1 cellular context compared by ENCODE assay signal in the genomic region with DNA sequence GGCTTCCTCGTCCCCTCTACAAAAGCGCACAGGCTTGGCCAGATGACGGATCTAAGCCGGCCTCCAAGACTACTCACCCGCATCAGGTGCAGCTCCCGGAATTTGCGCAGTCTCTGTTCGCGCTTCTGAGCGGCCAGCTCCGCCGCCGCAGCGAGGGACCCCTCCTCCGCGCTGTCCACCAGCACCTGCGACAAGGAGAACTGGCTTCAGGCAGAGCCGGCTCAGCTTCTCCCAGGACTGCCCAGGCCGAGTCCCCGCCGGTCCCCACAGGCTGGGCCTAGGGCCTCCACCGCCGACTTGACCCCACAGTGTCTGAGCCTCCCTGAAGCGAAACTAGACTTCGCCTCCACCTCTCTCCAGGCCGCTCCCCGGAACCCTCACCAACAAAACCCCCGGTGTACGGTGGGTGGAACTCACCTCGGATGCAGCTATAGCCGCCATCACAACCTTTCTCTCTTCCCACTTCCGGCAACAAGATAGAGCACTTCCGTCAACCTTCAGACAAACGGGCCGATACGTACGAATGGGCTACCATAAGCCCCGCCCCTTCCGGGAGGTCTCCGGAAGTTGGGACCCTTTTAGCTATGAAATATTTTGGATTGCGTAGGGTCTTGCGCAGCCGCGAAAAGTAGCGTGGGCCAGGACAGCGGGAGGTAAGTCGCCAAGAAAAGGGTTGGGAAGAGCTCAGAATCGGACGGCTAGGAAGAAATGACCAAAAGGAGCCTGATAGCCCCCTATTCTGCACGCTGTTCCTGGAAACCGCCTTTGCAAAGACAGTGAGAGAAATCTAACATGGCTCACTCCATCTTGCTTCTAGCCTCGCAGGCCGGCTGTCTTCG.
TF ChIP-seq lines count a peak whose summit lies in the region.

TSS of gene SYF2 (minus strand) at position 476 of the 839 bp plus-strand sequence. CDS start at position 441, 35 bp downstream.

TF ChIP-seq in K562, 482 proteins besides CTCF, POLR2A, EP300 and RAD21 (continued from another document and continues in another):
- TF ChIP-seq, protein P1, sequence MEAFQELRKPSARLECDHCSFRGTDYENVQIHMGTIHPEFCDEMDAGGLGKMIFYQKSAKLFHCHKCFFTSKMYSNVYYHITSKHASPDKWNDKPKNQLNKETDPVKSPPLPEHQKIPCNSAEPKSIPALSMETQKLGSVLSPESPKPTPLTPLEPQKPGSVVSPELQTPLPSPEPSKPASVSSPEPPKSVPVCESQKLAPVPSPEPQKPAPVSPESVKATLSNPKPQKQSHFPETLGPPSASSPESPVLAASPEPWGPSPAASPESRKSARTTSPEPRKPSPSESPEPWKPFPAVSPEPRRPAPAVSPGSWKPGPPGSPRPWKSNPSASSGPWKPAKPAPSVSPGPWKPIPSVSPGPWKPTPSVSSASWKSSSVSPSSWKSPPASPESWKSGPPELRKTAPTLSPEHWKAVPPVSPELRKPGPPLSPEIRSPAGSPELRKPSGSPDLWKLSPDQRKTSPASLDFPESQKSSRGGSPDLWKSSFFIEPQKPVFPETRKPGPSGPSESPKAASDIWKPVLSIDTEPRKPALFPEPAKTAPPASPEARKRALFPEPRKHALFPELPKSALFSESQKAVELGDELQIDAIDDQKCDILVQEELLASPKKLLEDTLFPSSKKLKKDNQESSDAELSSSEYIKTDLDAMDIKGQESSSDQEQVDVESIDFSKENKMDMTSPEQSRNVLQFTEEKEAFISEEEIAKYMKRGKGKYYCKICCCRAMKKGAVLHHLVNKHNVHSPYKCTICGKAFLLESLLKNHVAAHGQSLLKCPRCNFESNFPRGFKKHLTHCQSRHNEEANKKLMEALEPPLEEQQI (IDR thresholded peaks at IDR 0.05) = no peak
- TF ChIP-seq, protein P2, sequence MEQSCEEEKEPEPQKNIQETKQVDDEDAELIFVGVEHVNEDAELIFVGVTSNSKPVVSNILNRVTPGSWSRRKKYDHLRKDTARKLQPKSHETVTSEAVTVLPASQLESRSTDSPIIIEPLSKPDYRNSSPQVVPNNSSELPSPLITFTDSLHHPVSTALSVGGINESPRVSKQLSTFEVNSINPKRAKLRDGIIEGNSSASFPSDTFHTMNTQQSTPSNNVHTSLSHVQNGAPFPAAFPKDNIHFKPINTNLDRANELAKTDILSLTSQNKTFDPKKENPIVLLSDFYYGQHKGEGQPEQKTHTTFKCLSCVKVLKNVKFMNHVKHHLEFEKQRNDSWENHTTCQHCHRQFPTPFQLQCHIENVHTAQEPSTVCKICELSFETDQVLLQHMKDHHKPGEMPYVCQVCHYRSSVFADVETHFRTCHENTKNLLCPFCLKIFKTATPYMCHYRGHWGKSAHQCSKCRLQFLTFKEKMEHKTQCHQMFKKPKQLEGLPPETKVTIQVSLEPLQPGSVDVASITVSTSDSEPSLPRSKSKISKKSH (CRISPR knock-in tag; IDR thresholded peaks at IDR 0.05) = no peak
- TF ChIP-seq ASH1L (IDR thresholded peaks at IDR 0.05; ENCODE audit: borderline replicate concordance, low read depth, partially characterized antibody) (peak; percentile 83), TCF15 (CRISPR knock-in tag; IDR thresholded peaks at IDR 0.05) (peak; percentile 76; the same call in 1 of the 2 replicates), FOXA1 (IDR thresholded peaks at IDR 0.05; ENCODE audit: borderline replicate concordance) (no peak), ZC3H11A (IDR thresholded peaks at IDR 0.05; ENCODE audit: low read depth, low read length) (no peak), ZBTB11 (CRISPR knock-in tag; IDR thresholded peaks at IDR 0.05) (peak in 1 of 3 experiments; percentile 85; a peak in 2 of 6 replicates), TBL1XR1 (IDR thresholded peaks at IDR 0.05; ENCODE audit: low read length in 2 of 2) (0 out of 4 replicates have a peak, but pooled peaks of 1 of the 2 experiments have one; percentile 37), CREB1 (IDR thresholded peaks at IDR 0.05) (peak; percentile 71), CREB1 (CRISPR knock-in tag; IDR thresholded peaks at IDR 0.05) (peak; percentile 61; the same call in 1 of the 2 replicates), RAD51 (IDR thresholded peaks at IDR 0.05; ENCODE audit: borderline replicate concordance, low read depth) (no peak), MXD1 (CRISPR knock-in tag; IDR thresholded peaks at IDR 0.05; ENCODE audit: borderline replicate concordance, poor library complexity, severe bottlenecking) (no peak), ZNF511 (CRISPR knock-in tag; IDR thresholded peaks at IDR 0.05) (peak; percentile 90), TCF3 (CRISPR knock-in tag; IDR thresholded peaks at IDR 0.05) (no peak; the same call in 1 of the 2 replicates), ZNF175 (CRISPR knock-in tag; IDR thresholded peaks at IDR 0.05; ENCODE audit: low read depth) (peak; percentile 96; the same call in 1 of the 2 replicates), ETS1 (conservative IDR thresholded peaks at IDR 0.05; ENCODE audit: control insufficient read depth, low read depth, low read length) (peak; percentile 75), ZKSCAN1 (IDR thresholded peaks at IDR 0.05; ENCODE audit: low read depth, low read length) (0 out of 2 replicates have a peak, but pooled peaks have one; percentile 63), PBX2 (CRISPR knock-in tag; IDR thresholded peaks at IDR 0.05; ENCODE audit: low read depth) (no peak), PBX2 (tag; conservative IDR thresholded peaks at IDR 0.05; ENCODE audit: low read depth) (peak; percentile 76), CREM (IDR thresholded peaks at IDR 0.05; ENCODE audit: low read depth) (peak; percentile 77), JUND (IDR thresholded peaks at IDR 0.05; ENCODE audit: borderline replicate concordance, low read depth, low read length) (peak; percentile 48), JUND (tag; IDR thresholded peaks at IDR 0.05; ENCODE audit: borderline replicate concordance, low read depth, low read length) (no peak; the same call in 2 of the 3 replicates), NR2C1 (IDR thresholded peaks at IDR 0.05) (no peak; the same call in 1 of the 2 replicates), NR2C1 (tag; IDR thresholded peaks at IDR 0.05) (peak; percentile 77), IRF9 (tag; IDR thresholded peaks at IDR 0.05) (peak; percentile 54; the same call in 1 of the 2 replicates), ZNF584 (CRISPR knock-in tag; IDR thresholded peaks at IDR 0.05; ENCODE audit: low read depth) (peak; percentile 94), SMAD3 (CRISPR knock-in tag; conservative IDR thresholded peaks at IDR 0.05) (peak; percentile 80), YBX1 (IDR thresholded peaks at IDR 0.05) (no peak), PHB (CRISPR knock-in tag; IDR thresholded peaks at IDR 0.05) (peak; percentile 80; the same call in 1 of the 2 replicates)
- TF ChIP-seq, protein P3, sequence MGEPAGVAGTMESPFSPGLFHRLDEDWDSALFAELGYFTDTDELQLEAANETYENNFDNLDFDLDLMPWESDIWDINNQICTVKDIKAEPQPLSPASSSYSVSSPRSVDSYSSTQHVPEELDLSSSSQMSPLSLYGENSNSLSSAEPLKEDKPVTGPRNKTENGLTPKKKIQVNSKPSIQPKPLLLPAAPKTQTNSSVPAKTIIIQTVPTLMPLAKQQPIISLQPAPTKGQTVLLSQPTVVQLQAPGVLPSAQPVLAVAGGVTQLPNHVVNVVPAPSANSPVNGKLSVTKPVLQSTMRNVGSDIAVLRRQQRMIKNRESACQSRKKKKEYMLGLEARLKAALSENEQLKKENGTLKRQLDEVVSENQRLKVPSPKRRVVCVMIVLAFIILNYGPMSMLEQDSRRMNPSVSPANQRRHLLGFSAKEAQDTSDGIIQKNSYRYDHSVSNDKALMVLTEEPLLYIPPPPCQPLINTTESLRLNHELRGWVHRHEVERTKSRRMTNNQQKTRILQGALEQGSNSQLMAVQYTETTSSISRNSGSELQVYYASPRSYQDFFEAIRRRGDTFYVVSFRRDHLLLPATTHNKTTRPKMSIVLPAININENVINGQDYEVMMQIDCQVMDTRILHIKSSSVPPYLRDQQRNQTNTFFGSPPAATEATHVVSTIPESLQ (CRISPR knock-in tag; IDR thresholded peaks at IDR 0.05) = peak; percentile 84; the same call in 1 of the 2 replicates
- TF ChIP-seq, protein P4, sequence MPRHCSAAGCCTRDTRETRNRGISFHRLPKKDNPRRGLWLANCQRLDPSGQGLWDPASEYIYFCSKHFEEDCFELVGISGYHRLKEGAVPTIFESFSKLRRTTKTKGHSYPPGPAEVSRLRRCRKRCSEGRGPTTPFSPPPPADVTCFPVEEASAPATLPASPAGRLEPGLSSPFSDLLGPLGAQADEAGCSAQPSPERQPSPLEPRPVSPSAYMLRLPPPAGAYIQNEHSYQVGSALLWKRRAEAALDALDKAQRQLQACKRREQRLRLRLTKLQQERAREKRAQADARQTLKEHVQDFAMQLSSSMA (CRISPR knock-in tag; IDR thresholded peaks at IDR 0.05) = peak; percentile 20; the same call in 1 of the 2 replicates
